7 cellular contexts compared by ENCODE assay signal in genomic region chr13:25014398-25014973, GRCh38.
DNase-seq lines count a peak whose midpoint lies in the region; FAIRE-seq and TF ChIP-seq lines count a peak whose summit lies in the region.
"Not testable (repeated sequence)": the region's sequence is repeated elsewhere in the genome, so short reads cannot be mapped to it uniquely, and the experiment has no call there.

No MANE protein-coding gene starts in this region.

- not testable (repeated sequence) for H3K36me3 Mint-ChIP-seq in glutamatergic neuron (ENCODE audit: unreplicated experiment)

- FAIRE-seq in D721Med (lab: Jason Lieb, UNC), result peak; percentile 25
- peak; percentile 32 for FAIRE-seq in bronchial epithelial cell (lab: Jason Lieb, UNC)

- peak overlapping the region; percentile 28 for H3K4me3 Mint-ChIP-seq in glutamatergic neuron (ENCODE audit: unreplicated experiment)

- TF ChIP-seq CTCF in D721Med (IDR thresholded peaks at IDR 0.05; ENCODE audit: insufficient read depth, missing control alignments); WERI-Rb-1 (IDR thresholded peaks at IDR 0.05; ENCODE audit: low read depth, low read length); bronchial epithelial cell (IDR thresholded peaks at IDR 0.05; ENCODE audit: insufficient read depth, low read length, severe bottlenecking); glutamatergic neuron (IDR thresholded peaks at IDR 0.05; ENCODE audit: partially characterized antibody, unreplicated experiment): not testable (repeated sequence)

- peak overlapping the region; percentile 50 for H3K27ac ChIP-seq in WERI-Rb-1

- H3K27me3 ChIP-seq in H7 (ENCODE audit: control insufficient read depth, insufficient read depth, low read length), result peaks cover 17% of the 10 kb centered on the region
- H3K27me3 ChIP-seq in WERI-Rb-1 (ENCODE audit: insufficient read depth, low read depth, severe bottlenecking); bronchial epithelial cell (ENCODE audit: control insufficient read depth, insufficient read depth, low read length): not testable (repeated sequence)

- H3K4me3 ChIP-seq in H7 (ENCODE audit: insufficient read depth, low read depth, low read length); WERI-Rb-1 (ENCODE audit: low read depth, low read length); bronchial epithelial cell (ENCODE audit: low read depth, low read length): not testable (repeated sequence)

- H3K9me3 ChIP-seq in WERI-Rb-1 (ENCODE audit: severe bottlenecking), result not testable (repeated sequence)

- not testable (repeated sequence) for H3K9me3 Mint-ChIP-seq in glutamatergic neuron (ENCODE audit: unreplicated experiment)

- not testable (repeated sequence) for DNase-seq in D721Med (ENCODE audit: insufficient read length, low spot score); bronchial epithelial cell (ENCODE audit: low read depth)
- DNase-seq in H7, result peak; percentile 35
- DNase-seq in NCI-H2171 treated with DMSO at 0.1 percent for 48 hours (lab: John Stamatoyannopoulos, UW), result peak; percentile 22
- peak; percentile 89 for DNase-seq in NCI-H82 (lab: John Stamatoyannopoulos, UW)
- peak; percentile 81 for DNase-seq in WERI-Rb-1
- DNase-seq in glutamatergic neuron, result peak; percentile 69

- H3K4me1 Mint-ChIP-seq in glutamatergic neuron (ENCODE audit: low read depth, unreplicated experiment), result not testable (repeated sequence)

- not testable (repeated sequence) for H3K36me3 ChIP-seq in H7 (replicated peaks; ENCODE audit: control insufficient read depth, insufficient read depth, low read length); WERI-Rb-1; bronchial epithelial cell (ENCODE audit: control insufficient read depth, insufficient read depth, low read length)

- peak overlapping the region; percentile 89 for H3K27ac Mint-ChIP-seq in glutamatergic neuron (ENCODE audit: unreplicated experiment)

- H3K27me3 Mint-ChIP-seq in glutamatergic neuron (ENCODE audit: unreplicated experiment), result peaks cover 15% of the 10 kb centered on the region
